17 cellular contexts compared by ENCODE assay signal in genomic region chr1:28266920-28267322, GRCh38.
A peak's percentile ranks its signal among the peaks of the same experiment; 100 is the strongest.
DNase-seq lines count a peak whose midpoint lies in the region; ATAC-seq lines count a peak whose summit lies in the region.
"Had no signal": no experiment of that assay in that cellular context is flagged by ENCODE, and none has a peak within 500 bp of the region (broad histone marks: within the 10 kb centered on the region; RNA-seq: fewer than 3 reads in every experiment).

No MANE protein-coding gene starts in this region.

- ATAC-seq in stimulated activated effector memory CD8-positive, alpha-beta T cell treated with anti-CD3 and anti-CD28 coated beads, Interleukin-12 subunit alpha, Interleukin-12 subunit beta, amount 100 ng/mL, for 72 hours = no peak
- ATAC-seq in HG03565 (IDR thresholded peaks at IDR 0.05; ENCODE audit: unreplicated experiment) = no peak
- ATAC-seq: gastroesophageal sphincter had no signal

- H3K4me3 ChIP-seq in iPS-20b (ENCODE audit: low read length) = no peak overlapping the region
- H3K4me3 ChIP-seq: gastroesophageal sphincter, tibial artery had no signal

- H3K4me3 Mint-ChIP-seq in stimulated activated effector memory CD8-positive, alpha-beta T cell treated with anti-CD3 and anti-CD28 coated beads, Interleukin-12 subunit alpha, Interleukin-12 subunit beta, amount 100 ng/mL, for 72 hours = no peak overlapping the region
- H3K4me3 Mint-ChIP-seq: activated B cell treated with CpG ODN at 0.5 μM for 24 hours; CD4-positive, CD25-positive, alpha-beta regulatory T cell had no signal

- H3K27ac Mint-ChIP-seq in stimulated activated effector memory CD8-positive, alpha-beta T cell treated with anti-CD3 and anti-CD28 coated beads, Interleukin-12 subunit alpha, Interleukin-12 subunit beta, amount 100 ng/mL, for 72 hours = peak overlapping the region; percentile 85
- H3K27ac Mint-ChIP-seq: activated B cell treated with CpG ODN at 0.5 μM for 24 hours; CD4-positive, CD25-positive, alpha-beta regulatory T cell had no signal

- H3K36me3 Mint-ChIP-seq in stimulated activated effector memory CD8-positive, alpha-beta T cell treated with anti-CD3 and anti-CD28 coated beads, Interleukin-12 subunit alpha, Interleukin-12 subunit beta, amount 100 ng/mL, for 72 hours = peaks cover 50% of the 10 kb centered on the region

- peak overlapping the region; percentile 5; the same call in 1 of the 2 replicates for H3K9ac ChIP-seq in iPS-20b (ENCODE audit: low read depth, low read length)

- no peak overlapping the region for H3K27ac ChIP-seq in iPS-20b (ENCODE audit: low read length)
- H3K27ac ChIP-seq: gastroesophageal sphincter, neutrophil, tibial artery had no signal

- peaks cover 34% of the 10 kb centered on the region for H3K4me1 Mint-ChIP-seq in stimulated activated effector memory CD8-positive, alpha-beta T cell treated with anti-CD3 and anti-CD28 coated beads, Interleukin-12 subunit alpha, Interleukin-12 subunit beta, amount 100 ng/mL, for 72 hours
- H3K4me1 Mint-ChIP-seq: activated B cell treated with CpG ODN at 0.5 μM for 24 hours had no signal

- H3K4me1 ChIP-seq in iPS-20b (ENCODE audit: insufficient read depth, low read length) = peaks cover 20% of the 10 kb centered on the region

- H3K27me3 ChIP-seq in iPS-20b (ENCODE audit: insufficient read depth, low read length) = no peaks in the 10 kb centered on the region
- H3K27me3 ChIP-seq: gastroesophageal sphincter, neutrophil, tibial artery had no signal

- H3K36me3 ChIP-seq in iPS-20b (ENCODE audit: insufficient read depth, low read depth, low read length) = peaks cover 12% of the 10 kb centered on the region

- DNase-seq in OCI-M1 (lab: John Stamatoyannopoulos, UW) (peak; percentile 66), NCI-H2196 treated with DMSO at 0.1 percent for 48 hours (lab: John Stamatoyannopoulos, UW; ENCODE audit: unreplicated experiment) (no peak)
- DNase-seq in stimulated activated effector memory CD8-positive, alpha-beta T cell treated with anti-CD3 and anti-CD28 coated beads, Interleukin-12 subunit alpha, Interleukin-12 subunit beta, amount 100 ng/mL, for 72 hours (ENCODE audit: low spot score in 2 of 2) = no peak
- DNase-seq in stimulated activated CD4-positive, alpha-beta T cell treated with anti-CD3 and anti-CD28 coated beads, Interleukin-2, amount 100 ng/mL, for 24 hours = no peak
- DNase-seq: activated B cell treated with CpG ODN at 0.5 μM for 24 hours; CD4-positive, CD25-positive, alpha-beta regulatory T cell; Kasumi-1; NCI-H1105 treated with DMSO at 0.1 percent for 48 hours; NCI-H2171; RPMI8226; stimulated activated CD4-positive, alpha-beta T cell treated with anti-CD3 and anti-CD28 coated beads, Interleukin-4, amount 100 ng/mL, for 24 hours; T-helper 1 cell; tibial artery had no signal

- H3K9me3 Mint-ChIP-seq in stimulated activated effector memory CD8-positive, alpha-beta T cell treated with anti-CD3 and anti-CD28 coated beads, Interleukin-12 subunit alpha, Interleukin-12 subunit beta, amount 100 ng/mL, for 72 hours = no peaks in the 10 kb centered on the region
- H3K9me3 Mint-ChIP-seq: activated B cell treated with CpG ODN at 0.5 μM for 24 hours; CD4-positive, CD25-positive, alpha-beta regulatory T cell had no signal

- H3K9me3 ChIP-seq in iPS-20b (ENCODE audit: insufficient read depth, low read depth, low read length) = no peaks in the 10 kb centered on the region
- H3K9me3 ChIP-seq: gastroesophageal sphincter, neutrophil, tibial artery had no signal
